In the genomic region with DNA sequence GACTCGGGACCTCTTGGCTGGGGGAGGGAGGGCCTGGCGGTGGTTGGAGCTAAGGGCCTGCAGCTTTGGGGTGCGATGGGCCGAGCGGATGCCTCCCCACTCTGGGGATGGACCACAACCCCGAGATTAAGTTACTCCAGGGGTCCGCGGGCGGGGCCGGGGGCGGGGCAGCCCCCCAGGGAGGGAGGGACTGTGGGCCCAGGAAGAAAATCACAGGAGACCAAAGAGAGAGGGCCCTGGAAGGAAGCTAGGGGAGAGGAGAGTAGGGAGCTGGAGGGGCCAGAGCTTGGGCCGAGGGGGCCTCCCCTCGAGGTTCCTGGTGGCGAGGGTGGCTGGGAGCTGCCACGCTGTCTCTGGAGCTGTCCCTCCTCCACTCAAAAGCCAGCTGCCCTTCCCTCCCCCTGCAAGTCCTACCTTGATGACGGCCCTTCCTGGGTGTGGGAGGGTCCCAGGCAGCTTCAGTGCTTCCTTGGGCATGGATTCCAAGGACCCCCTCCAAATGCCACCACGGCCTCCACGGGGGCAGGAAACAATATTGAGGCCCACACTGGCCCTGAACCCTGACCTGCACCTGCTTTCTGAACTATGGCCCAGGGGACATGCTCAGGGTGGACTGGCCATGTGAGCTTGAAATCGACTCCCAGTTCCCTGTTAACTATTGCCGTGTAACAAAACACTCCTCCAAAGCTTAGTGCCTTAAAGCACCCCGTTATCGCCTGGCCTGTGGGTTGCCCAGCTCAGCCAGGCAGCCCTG, we compare ENCODE assay signal across 8 cellular contexts. TPM values are rescaled to one million over a fixed set of nuclear protein-coding genes. Genes with fewer than 3 reads are reported as not detected.
A peak's percentile ranks its signal among the peaks of the same experiment; 100 is the strongest.
DNase-seq lines count a peak whose midpoint lies in the region; ATAC-seq and TF ChIP-seq lines count a peak whose summit lies in the region.

No MANE protein-coding gene starts in this region.

- peak overlapping the region; percentile 20 for H3K27ac Mint-ChIP-seq in T-helper 1 cell treated with Interleukin-12 subunit alpha and Interleukin-12 subunit beta and Interleukin-4 antibody, amounts not matched to agents 30 μg/mL and 1 μg/mL, for 36 hours

- peaks cover 4% of the 10 kb centered on the region for H3K4me1 Mint-ChIP-seq in T-helper 1 cell treated with Interleukin-12 subunit alpha and Interleukin-12 subunit beta and Interleukin-4 antibody, amounts not matched to agents 30 μg/mL and 1 μg/mL, for 36 hours (ENCODE audit: low read depth)

- H3K27me3 ChIP-seq in SJCRH30 = no peaks in the 10 kb centered on the region
- peaks cover 47% of the 10 kb centered on the region for H3K27me3 ChIP-seq in skeletal muscle satellite cell (ENCODE audit: control insufficient read depth, insufficient read depth, low read length)

- H3K4me2 ChIP-seq in skeletal muscle satellite cell (ENCODE audit: low read length) = peak overlapping the region; percentile 56

- H3K4me3 ChIP-seq in SJCRH30 (peak overlapping the region; percentile 57), fibroblast of villous mesenchyme (ENCODE audit: low read depth, low read length) (peak overlapping the region; percentile 35), skeletal muscle satellite cell (ENCODE audit: low read length) (no peak overlapping the region)

- no peak overlapping the region for H3K27ac ChIP-seq in SJCRH30

- DNase-seq in T-helper 1 cell = no peak
- DNase-seq in SJCRH30 = no peak
- no peak for DNase-seq in fibroblast of villous mesenchyme (ENCODE audit: low read depth)
- DNase-seq in NK-92 (lab: John Stamatoyannopoulos, UW; ENCODE audit: unreplicated experiment) = no peak
- no peak for DNase-seq in SIG-M5 treated with dmso at 0.1 percent for 504 hours (lab: John Stamatoyannopoulos, UW; ENCODE audit: unreplicated experiment)

- no peak for ATAC-seq in HG03457 (IDR thresholded peaks at IDR 0.05; ENCODE audit: unreplicated experiment)

- H3K4me1 ChIP-seq in SJCRH30 (peaks cover 48% of the 10 kb centered on the region), skeletal muscle satellite cell (ENCODE audit: control insufficient read depth, insufficient read depth, low read length) (peaks cover 11% of the 10 kb centered on the region)

- H3K36me3 ChIP-seq in SJCRH30 (no peaks in the 10 kb centered on the region), skeletal muscle satellite cell (ENCODE audit: insufficient read depth, low read length) (no peaks in the 10 kb centered on the region)

- peak overlapping the region; percentile 51 for H3K4me3 Mint-ChIP-seq in T-helper 1 cell treated with Interleukin-12 subunit alpha and Interleukin-12 subunit beta and Interleukin-4 antibody, amounts not matched to agents 30 μg/mL and 1 μg/mL, for 36 hours

- no peak for TF ChIP-seq CTCF in fibroblast of villous mesenchyme (IDR thresholded peaks at IDR 0.05; ENCODE audit: insufficient read depth, low read depth, low read length)

- no peaks in the 10 kb centered on the region for H3K9me3 ChIP-seq in SJCRH30 (replicated peaks)
- no peaks in the 10 kb centered on the region for H3K9me3 ChIP-seq in skeletal muscle satellite cell (replicated peaks; ENCODE audit: low read length)

- H3K36me3 Mint-ChIP-seq in T-helper 1 cell treated with Interleukin-12 subunit alpha and Interleukin-12 subunit beta and Interleukin-4 antibody, amounts not matched to agents 30 μg/mL and 1 μg/mL, for 36 hours (ENCODE audit: low read depth) = no peaks in the 10 kb centered on the region

- H3K9ac ChIP-seq in skeletal muscle satellite cell (ENCODE audit: low read depth, low read length) = no peak overlapping the region

- no peaks in the 10 kb centered on the region for H3K9me3 Mint-ChIP-seq in T-helper 1 cell treated with Interleukin-12 subunit alpha and Interleukin-12 subunit beta and Interleukin-4 antibody, amounts not matched to agents 30 μg/mL and 1 μg/mL, for 36 hours

- H3K27me3 Mint-ChIP-seq in T-helper 1 cell treated with Interleukin-12 subunit alpha and Interleukin-12 subunit beta and Interleukin-4 antibody, amounts not matched to agents 30 μg/mL and 1 μg/mL, for 36 hours (ENCODE audit: low read depth) = peaks cover 4% of the 10 kb centered on the region

RNA-seq across cellular contexts. Expression of a gene that starts 0.6 kb away (rescaled TPM):
- 65.9 and 92.3 TPM in 2 replicates for total RNA-seq in SJCRH30 (2014; rRNA removed; shearing (Covaris generic))
- total RNA-seq in fibroblast of villous mesenchyme = 17.7 and 20.0 TPM in 2 replicates
- 7.9 and 15.3 TPM in 2 replicates for total RNA-seq in skeletal muscle satellite cell (2012; rRNA removed)

RNA-seq across cellular contexts. Expression of a gene that starts 13.1 kb away (rescaled TPM):
- total RNA-seq in SJCRH30 (2014; rRNA removed; shearing (Covaris generic)) = 24.7 and 28.1 TPM in 2 replicates
- total RNA-seq in fibroblast of villous mesenchyme = 0.86 and 1.9 TPM in 2 replicates
- total RNA-seq in skeletal muscle satellite cell (2012; rRNA removed) = under 0.01 and 2.0 TPM in 2 replicates
